In the genomic region with DNA sequence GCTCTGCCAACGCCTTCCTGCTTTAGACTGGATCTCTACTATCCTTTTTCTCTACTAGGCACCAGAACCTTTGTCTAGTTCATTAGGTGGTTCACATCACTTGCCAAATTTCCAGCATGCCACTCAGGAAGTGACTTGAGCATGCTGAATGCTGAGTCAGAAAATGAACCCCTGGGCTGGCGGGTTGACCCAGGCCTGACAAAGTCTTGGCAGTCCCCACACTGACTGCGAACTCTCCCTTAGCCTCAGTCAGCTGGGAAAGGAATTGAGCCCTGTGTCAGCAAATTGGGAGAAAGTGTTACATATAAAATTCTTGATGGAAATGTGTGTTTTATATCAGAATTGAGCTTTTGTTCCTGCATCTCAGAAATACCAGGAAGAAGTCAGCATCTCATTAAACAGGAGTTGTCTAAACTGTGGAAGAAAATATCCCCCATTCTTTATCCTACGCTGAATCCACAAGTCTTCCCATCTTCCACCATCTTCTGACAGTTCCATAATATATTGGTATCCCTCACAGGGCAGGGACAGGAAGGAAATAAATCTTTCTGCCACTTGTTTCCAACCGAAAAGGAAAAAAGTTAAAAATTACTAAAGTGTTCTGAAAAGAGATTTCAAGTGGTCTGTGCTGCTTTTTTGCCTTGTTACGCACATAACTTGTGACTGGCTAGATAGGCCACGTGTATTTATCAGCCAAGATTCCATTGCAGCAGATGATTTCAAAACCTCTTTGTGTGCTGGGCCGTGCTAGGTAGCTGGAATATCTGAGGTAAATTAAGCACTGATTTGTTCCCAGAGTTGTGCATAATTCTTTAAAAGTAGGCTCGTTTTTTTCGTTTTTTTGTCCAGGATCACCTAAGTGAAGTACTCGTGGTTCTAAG, we compare ENCODE assay signal across 10 cellular contexts. TPM values are rescaled to one million over a fixed set of nuclear protein-coding genes. Genes with fewer than 3 reads are reported as not detected.
A peak's percentile ranks its signal among the peaks of the same experiment; 100 is the strongest.
DNase-seq lines count a peak whose midpoint lies in the region; ATAC-seq and TF ChIP-seq lines count a peak whose summit lies in the region.
"Had no signal": no experiment of that assay in that cellular context is flagged by ENCODE, and none has a peak within 500 bp of the region (broad histone marks: within the 10 kb centered on the region; RNA-seq: fewer than 3 reads in every experiment).

No MANE protein-coding gene starts in this region.

- no peak for ATAC-seq in GM18502 (IDR thresholded peaks at IDR 0.05; ENCODE audit: poor library complexity, unreplicated experiment)
- no peak for ATAC-seq in GM19467 (IDR thresholded peaks at IDR 0.05; ENCODE audit: unreplicated experiment)

- H3K36me3 ChIP-seq in SJCRH30 (peaks cover 23% of the 10 kb centered on the region), BE2C (peaks cover 18% of the 10 kb centered on the region)

- no peaks in the 10 kb centered on the region for H3K9me3 ChIP-seq in SJCRH30 (replicated peaks)
- H3K9me3 ChIP-seq in BE2C, result no peaks in the 10 kb centered on the region
- H3K9me3 ChIP-seq: esophagus squamous epithelium had no signal

- peaks cover 36% of the 10 kb centered on the region for H3K4me1 ChIP-seq in SJCRH30
- H3K4me1 ChIP-seq in BE2C, result peaks cover 18% of the 10 kb centered on the region

- no peak for TF ChIP-seq CTCF in BE2C (IDR thresholded peaks at IDR 0.05; ENCODE audit: low read depth, low read length)

- H3K27ac ChIP-seq in SJCRH30, result peak overlapping the region; percentile 3; the same call in 1 of the 2 replicates

- DNase-seq in GDM1 (lab: John Stamatoyannopoulos, UW), result peak; percentile 14
- no peak for DNase-seq in SJCRH30
- peak; percentile 60 for DNase-seq in fibroblast of peridontal ligament (ENCODE audit: extremely low read depth)
- DNase-seq in pulmonary artery endothelial cell (ENCODE audit: low read depth, low spot score), result peak; percentile 29
- DNase-seq in GM19240 (ENCODE audit: insufficient read length, low spot score), result no peak
- no peak for DNase-seq in BE2C
- DNase-seq: esophagus squamous epithelium, OCI-M1 had no signal

- no peaks in the 10 kb centered on the region for H3K27me3 ChIP-seq in SJCRH30
- no peaks in the 10 kb centered on the region for H3K27me3 ChIP-seq in BE2C
- H3K27me3 ChIP-seq: esophagus squamous epithelium had no signal

- H3K4me3 ChIP-seq in SJCRH30 (no peak overlapping the region), BE2C (ENCODE audit: low read depth, low read length) (no peak overlapping the region)
- H3K4me3 ChIP-seq: esophagus squamous epithelium had no signal

RNA-seq across cellular contexts. Expression of gene SLC12A3, which starts 16.7 kb away (rescaled TPM):
- not detected in 2 replicates for total RNA-seq in SJCRH30 (2014; rRNA removed; shearing (Covaris generic))
- total RNA-seq in pulmonary artery endothelial cell, result not detected in 2 replicates
- 0.19 TPM for polyA plus RNA-seq in BE2C (2012; ENCODE audit: insufficient read depth, insufficient read length, low read depth)
- total RNA-seq: esophagus squamous epithelium had no signal

Comparison
In these comparisons a context has a peak if more than half of its experiments do, and no peak if none do; other contexts are left out.
1. DNase-seq: peak in GDM1 (single experiment), fibroblast of peridontal ligament (single experiment) and pulmonary artery endothelial cell (single experiment); none in SJCRH30 (0 of 2), GM19240 (single experiment) and BE2C (single experiment).